ENCODE assay signal across 8 cellular contexts in the genomic region with DNA sequence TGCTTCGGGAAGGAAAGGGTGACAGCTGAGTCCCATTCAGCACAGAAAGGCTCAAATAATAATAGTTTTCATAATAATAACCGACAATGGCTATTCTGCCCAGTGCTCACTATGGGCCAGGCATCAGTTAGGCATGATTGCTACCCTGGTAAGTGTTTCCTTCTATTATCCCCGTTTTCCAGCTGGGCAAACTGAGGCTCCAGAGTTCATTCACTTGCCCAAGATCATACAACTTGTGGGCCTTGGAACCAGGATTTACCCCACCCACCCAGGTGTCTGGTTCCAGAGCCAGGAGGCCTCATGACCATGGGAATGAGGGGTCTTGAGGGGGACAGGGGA. TPM values are rescaled to one million over a fixed set of nuclear protein-coding genes. Genes with fewer than 3 reads are reported as not detected.
DNase-seq lines count a peak whose midpoint lies in the region; ATAC-seq lines count a peak whose summit lies in the region.

No MANE protein-coding gene starts in this region.

- H3K4me3 Mint-ChIP-seq in activated CD8-positive, alpha-beta memory T cell treated with anti-CD3 and anti-CD28 coated beads, Interleukin-2, amount 10 ng/mL, durations not matched to agents 7 days and 5 days, result peak overlapping the region; percentile 79

- peaks cover 9% of the 10 kb centered on the region for H3K4me1 Mint-ChIP-seq in activated CD8-positive, alpha-beta memory T cell treated with anti-CD3 and anti-CD28 coated beads, Interleukin-2, amount 10 ng/mL, durations not matched to agents 7 days and 5 days

- CTCF ChIA-PET in activated CD8-positive, alpha-beta memory T cell treated with anti-CD3 and anti-CD28 coated beads, Interleukin-2, amount 10 ng/mL, durations not matched to agents 7 days and 5 days (lab: Charles Lee), result interaction anchor here (1.1 to 1.7 kb wide), 2 partner anchors 21 to 27 kb away, joined by 4 read pairs; no protein-coding TSS in a partner anchor

- peak overlapping the region; percentile 69 for H3K4me3 ChIP-seq in thymus (ENCODE audit: low read length)

- peaks cover 1% of the 10 kb centered on the region for H3K9me3 ChIP-seq in thymus (ENCODE audit: control insufficient read depth)

- H3K27ac ChIP-seq in layer of hippocampus (ENCODE audit: low read depth, low read length) (peak overlapping the region; percentile 96), thymus (ENCODE audit: low read depth) (no peak overlapping the region)

- H3K9me3 Mint-ChIP-seq in activated CD8-positive, alpha-beta memory T cell treated with anti-CD3 and anti-CD28 coated beads, Interleukin-2, amount 10 ng/mL, durations not matched to agents 7 days and 5 days (ENCODE audit: low read depth), result no peaks in the 10 kb centered on the region
- H3K9me3 Mint-ChIP-seq in activated naive CD4-positive, alpha-beta T cell treated with anti-CD3 and anti-CD28 coated beads, Interleukin-2, amount 50 U/mL, for 72 hours, result no peaks in the 10 kb centered on the region

- no peaks in the 10 kb centered on the region for H3K36me3 Mint-ChIP-seq in activated CD8-positive, alpha-beta memory T cell treated with anti-CD3 and anti-CD28 coated beads, Interleukin-2, amount 10 ng/mL, durations not matched to agents 7 days and 5 days
- no peaks in the 10 kb centered on the region for H3K36me3 Mint-ChIP-seq in activated naive CD4-positive, alpha-beta T cell treated with anti-CD3 and anti-CD28 coated beads, Interleukin-2, amount 50 U/mL, for 72 hours

- H3K27ac Mint-ChIP-seq in activated CD8-positive, alpha-beta memory T cell treated with anti-CD3 and anti-CD28 coated beads, Interleukin-2, amount 10 ng/mL, durations not matched to agents 7 days and 5 days, result peak overlapping the region; percentile 64
- peak overlapping the region; percentile 29 to 54 for H3K27ac Mint-ChIP-seq in activated naive CD4-positive, alpha-beta T cell treated with anti-CD3 and anti-CD28 coated beads, Interleukin-2, amount 50 U/mL, for 72 hours

- H3K27me3 ChIP-seq in layer of hippocampus (ENCODE audit: control insufficient read depth, insufficient read depth, low read length), result no peaks in the 10 kb centered on the region
- peaks cover 6% of the 10 kb centered on the region for H3K27me3 ChIP-seq in thymus (ENCODE audit: control insufficient read depth, insufficient read depth)

- DNase-seq in activated CD8-positive, alpha-beta memory T cell treated with anti-CD3 and anti-CD28 coated beads, Interleukin-2, amount 10 ng/mL, durations not matched to agents 7 days and 5 days, result no peak
- no peak for DNase-seq in activated CD8-positive, alpha-beta memory T cell treated with anti-CD3 and anti-CD28 coated beads for 24 hours
- no peak for DNase-seq in activated naive CD4-positive, alpha-beta T cell treated with anti-CD3 and anti-CD28 coated beads, Interleukin-2, amount 50 U/mL, for 72 hours (ENCODE audit: low spot score in 2 of 2)
- DNase-seq in NCI-H82 treated with DMSO at 0.1 percent for 48 hours (lab: John Stamatoyannopoulos, UW; ENCODE audit: unreplicated experiment), result no peak
- DNase-seq in Ammon's horn (ENCODE audit: low spot score), result no peak
- DNase-seq in NCI-H146 treated with DMSO at 0.1 percent for 48 hours (lab: John Stamatoyannopoulos, UW; ENCODE audit: unreplicated experiment), result no peak

- ATAC-seq in activated CD8-positive, alpha-beta memory T cell treated with anti-CD3 and anti-CD28 coated beads, Interleukin-2, amount 10 ng/mL, durations not matched to agents 7 days and 5 days, result no peak
- ATAC-seq in activated naive CD4-positive, alpha-beta T cell treated with anti-CD3 and anti-CD28 coated beads, Interleukin-2, amount 50 U/mL, for 72 hours, result no peak

- no peaks in the 10 kb centered on the region for H3K36me3 ChIP-seq in thymus (ENCODE audit: control insufficient read depth, insufficient read depth)

- WGBS in thymus, result 11% methylated on average over 3 of the region's 3 CpGs

- no peaks in the 10 kb centered on the region for H3K27me3 Mint-ChIP-seq in activated CD8-positive, alpha-beta memory T cell treated with anti-CD3 and anti-CD28 coated beads, Interleukin-2, amount 10 ng/mL, durations not matched to agents 7 days and 5 days

- H3K4me1 ChIP-seq in thymus (ENCODE audit: control insufficient read depth, insufficient read depth, low read length), result no peaks in the 10 kb centered on the region

RNA-seq across cellular contexts. Expression of a gene that starts 0.5 kb away (rescaled TPM):
- total RNA-seq in activated CD8-positive, alpha-beta memory T cell treated with anti-CD3 and anti-CD28 coated beads, Interleukin-2, amount 10 ng/mL, durations not matched to agents 7 days and 5 days, result 10 to 100 TPM; 17.6 to 20.8 TPM
- 10 to 100 TPM; 17.9 to 32.8 TPM for total RNA-seq in activated naive CD4-positive, alpha-beta T cell treated with anti-CD3 and anti-CD28 coated beads, Interleukin-2, amount 50 U/mL, for 72 hours
- polyA plus RNA-seq in thymus, result 13.7 TPM

RNA-seq across cellular contexts. Expression of a gene that starts 8.8 kb away (rescaled TPM):
- total RNA-seq in activated CD8-positive, alpha-beta memory T cell treated with anti-CD3 and anti-CD28 coated beads, Interleukin-2, amount 10 ng/mL, durations not matched to agents 7 days and 5 days, result 10 to 100 TPM; 44.2 to 44.6 TPM
- total RNA-seq in activated naive CD4-positive, alpha-beta T cell treated with anti-CD3 and anti-CD28 coated beads, Interleukin-2, amount 50 U/mL, for 72 hours, result 10 to 100 TPM; 16.3 to 24.9 TPM
- polyA plus RNA-seq in thymus, result 24.8 TPM

RNA-seq across cellular contexts. Expression of a gene that starts 45.2 kb away (rescaled TPM):
- 10 to 100 TPM; 57.7 to 67.5 TPM for total RNA-seq in activated CD8-positive, alpha-beta memory T cell treated with anti-CD3 and anti-CD28 coated beads, Interleukin-2, amount 10 ng/mL, durations not matched to agents 7 days and 5 days
- 10 to 100 TPM; 54.9 to 62.3 TPM for total RNA-seq in activated naive CD4-positive, alpha-beta T cell treated with anti-CD3 and anti-CD28 coated beads, Interleukin-2, amount 50 U/mL, for 72 hours
- polyA plus RNA-seq in thymus, result 27.8 TPM
